28 cellular contexts compared by ENCODE assay signal in genomic region chr15:98437752-98438151, GRCh38.
"Had no signal": no experiment of that assay in that cellular context is flagged by ENCODE, and none has a peak within 500 bp of the region (broad histone marks: within the 10 kb centered on the region; RNA-seq: fewer than 3 reads in every experiment).

No MANE protein-coding gene starts in this region.

- H3K36me3 ChIP-seq: stomach, suprapubic skin, thoracic aorta, thyroid gland, tibial artery, tibial nerve, transverse colon, upper lobe of left lung, upper lobe of right lung, uterus, vagina had no signal

- H3K27ac ChIP-seq: stomach, suprapubic skin, testis, thoracic aorta, thyroid gland, tibial artery, tibial nerve, transverse colon, upper lobe of left lung, upper lobe of right lung, uterus, vagina had no signal

- H3K36me3 Mint-ChIP-seq: stimulated activated effector memory CD8-positive, alpha-beta T cell treated with anti-CD3 and anti-CD28 coated beads, Interleukin-12 subunit alpha, Interleukin-12 subunit beta, amount 100 ng/mL, for 72 hours; stimulated activated memory B cell treated with anti-CD40 and anti-IgM and Interleukin-4, amounts not matched to agents 10 μg/mL and 1 μg/mL and 100 μg/mL, for 72 hours; stimulated activated naive B cell treated with anti-CD40 and anti-IgM and Interleukin-4, amounts not matched to agents 10 μg/mL and 1 μg/mL and 100 μg/mL, for 72 hours; type B pancreatic cell had no signal

- H3K4me1 ChIP-seq: testis, thyroid gland, transverse colon, upper lobe of left lung, upper lobe of right lung, uterus had no signal

- H3K27me3 Mint-ChIP-seq: stimulated activated memory B cell treated with anti-CD40 and anti-IgM and Interleukin-4, amounts not matched to agents 10 μg/mL and 1 μg/mL and 100 μg/mL, for 72 hours had no signal

- H3K9me3 ChIP-seq: stomach, suprapubic skin, testis, thoracic aorta, thyroid gland, tibial artery, tibial nerve, transverse colon, upper lobe of left lung, upper lobe of right lung, uterus, vagina had no signal

- H3K4me1 Mint-ChIP-seq: stimulated activated effector memory CD8-positive, alpha-beta T cell treated with anti-CD3 and anti-CD28 coated beads, Interleukin-12 subunit alpha, Interleukin-12 subunit beta, amount 100 ng/mL, for 72 hours had no signal

- H3K4me3 Mint-ChIP-seq: stimulated activated effector memory CD8-positive, alpha-beta T cell treated with anti-CD3 and anti-CD28 coated beads, Interleukin-12 subunit alpha, Interleukin-12 subunit beta, amount 100 ng/mL, for 72 hours; stimulated activated memory B cell treated with anti-CD40 and anti-IgM and Interleukin-4, amounts not matched to agents 10 μg/mL and 1 μg/mL and 100 μg/mL, for 72 hours; stimulated activated naive B cell treated with anti-CD40 and anti-IgM and Interleukin-4, amounts not matched to agents 10 μg/mL and 1 μg/mL and 100 μg/mL, for 72 hours; stimulated activated naive CD8-positive, alpha-beta T cell treated with anti-CD3 and anti-CD28 coated beads, Interleukin-15, amount 100 ng/mL, for 72 hours; stimulated activated naive CD8-positive, alpha-beta T cell treated with anti-CD3 and anti-CD28 coated beads, Interleukin-15, Interleukin-2, amounts not matched to agents 100 ng/mL and 50 ng/mL, for 24 hours; type B pancreatic cell had no signal

- H3K27me3 ChIP-seq: testis, thyroid gland, tibial nerve, transverse colon, upper lobe of left lung, upper lobe of right lung, uterus, vagina had no signal

- H3K4me3 ChIP-seq: stomach, suprapubic skin, testis, thoracic aorta, thyroid gland, tibial artery, tibial nerve, transverse colon, upper lobe of left lung, upper lobe of right lung, uterus, vagina had no signal

- H3K27ac Mint-ChIP-seq: stimulated activated effector memory CD8-positive, alpha-beta T cell treated with anti-CD3 and anti-CD28 coated beads, Interleukin-12 subunit alpha, Interleukin-12 subunit beta, amount 100 ng/mL, for 72 hours; stimulated activated memory B cell treated with anti-CD40 and anti-IgM and Interleukin-4, amounts not matched to agents 10 μg/mL and 1 μg/mL and 100 μg/mL, for 72 hours; stimulated activated naive B cell treated with anti-CD40 and anti-IgM and Interleukin-4, amounts not matched to agents 10 μg/mL and 1 μg/mL and 100 μg/mL, for 72 hours; stimulated activated naive CD8-positive, alpha-beta T cell treated with anti-CD3 and anti-CD28 coated beads, Interleukin-15, amount 100 ng/mL, for 72 hours; stimulated activated naive CD8-positive, alpha-beta T cell treated with anti-CD3 and anti-CD28 coated beads, Interleukin-15, Interleukin-2, amounts not matched to agents 100 ng/mL and 50 ng/mL, for 24 hours; type B pancreatic cell had no signal

- ATAC-seq: stimulated activated effector memory CD8-positive, alpha-beta T cell treated with anti-CD3 and anti-CD28 coated beads, Interleukin-12 subunit alpha, Interleukin-12 subunit beta, amount 100 ng/mL, for 72 hours; stimulated activated memory B cell treated with anti-CD40 and anti-IgM and Interleukin-4, amounts not matched to agents 10 μg/mL and 1 μg/mL and 100 μg/mL, for 72 hours; stimulated activated naive B cell treated with anti-CD40 and anti-IgM and Interleukin-4, amounts not matched to agents 10 μg/mL and 1 μg/mL and 100 μg/mL, for 72 hours; stimulated activated naive CD8-positive, alpha-beta T cell treated with anti-CD3 and anti-CD28 coated beads, Interleukin-15, amount 100 ng/mL, for 72 hours; stimulated activated naive CD8-positive, alpha-beta T cell treated with anti-CD3 and anti-CD28 coated beads, Interleukin-15, Interleukin-2, amounts not matched to agents 100 U/mL and 50 U/mL, for 24 hours had no signal

- DNase-seq: stimulated activated CD4-positive, alpha-beta T cell treated with anti-CD3 and anti-CD28 coated beads, Interleukin-2, amount 100 ng/mL, for 48 hours; stimulated activated CD4-positive, alpha-beta T cell treated with anti-CD3 and anti-CD28 coated beads, Interleukin-4, amount 100 ng/mL, for 1 hour; stimulated activated CD4-positive, alpha-beta T cell treated with anti-CD3 and anti-CD28 coated beads, Interleukin-4, amount 100 ng/mL, for 24 hours; stimulated activated CD4-positive, alpha-beta T cell treated with anti-CD3 and anti-CD28 coated beads, Interleukin-4, amount 100 ng/mL, for 4 hours; stimulated activated CD8-positive, alpha-beta memory T cell treated with anti-CD3 and anti-CD28 coated beads, Interleukin-4, amount 100 ng/mL, for 48 hours; stimulated activated naive B cell treated with anti-CD40 and anti-IgM and Interleukin-4, amounts not matched to agents 10 μg/mL and 1 μg/mL and 100 μg/mL, for 72 hours; stimulated activated naive CD4-positive, alpha-beta T cell; stimulated activated naive CD4-positive, alpha-beta T cell treated with Interleukin-2 at 50 U/mL for 16 hours; stimulated activated naive CD8-positive, alpha-beta T cell treated with anti-CD3 and anti-CD28 coated beads, Interleukin-15, amount 100 ng/mL, for 72 hours; stimulated activated naive CD8-positive, alpha-beta T cell treated with anti-CD3 and anti-CD28 coated beads, Interleukin-15, Interleukin-2, amounts not matched to agents 100 U/mL and 50 U/mL, for 24 hours; stomach; substantia nigra; testis; thyroid gland; tibial artery; transverse colon; trophoblast cell; upper lobe of left lung; upper lobe of right lung; uterus had no signal

- H3K9me3 Mint-ChIP-seq: stimulated activated effector memory CD8-positive, alpha-beta T cell treated with anti-CD3 and anti-CD28 coated beads, Interleukin-12 subunit alpha, Interleukin-12 subunit beta, amount 100 ng/mL, for 72 hours; stimulated activated naive CD8-positive, alpha-beta T cell treated with anti-CD3 and anti-CD28 coated beads, Interleukin-15, Interleukin-2, amounts not matched to agents 100 ng/mL and 50 ng/mL, for 24 hours; type B pancreatic cell had no signal
